In the genomic region with DNA sequence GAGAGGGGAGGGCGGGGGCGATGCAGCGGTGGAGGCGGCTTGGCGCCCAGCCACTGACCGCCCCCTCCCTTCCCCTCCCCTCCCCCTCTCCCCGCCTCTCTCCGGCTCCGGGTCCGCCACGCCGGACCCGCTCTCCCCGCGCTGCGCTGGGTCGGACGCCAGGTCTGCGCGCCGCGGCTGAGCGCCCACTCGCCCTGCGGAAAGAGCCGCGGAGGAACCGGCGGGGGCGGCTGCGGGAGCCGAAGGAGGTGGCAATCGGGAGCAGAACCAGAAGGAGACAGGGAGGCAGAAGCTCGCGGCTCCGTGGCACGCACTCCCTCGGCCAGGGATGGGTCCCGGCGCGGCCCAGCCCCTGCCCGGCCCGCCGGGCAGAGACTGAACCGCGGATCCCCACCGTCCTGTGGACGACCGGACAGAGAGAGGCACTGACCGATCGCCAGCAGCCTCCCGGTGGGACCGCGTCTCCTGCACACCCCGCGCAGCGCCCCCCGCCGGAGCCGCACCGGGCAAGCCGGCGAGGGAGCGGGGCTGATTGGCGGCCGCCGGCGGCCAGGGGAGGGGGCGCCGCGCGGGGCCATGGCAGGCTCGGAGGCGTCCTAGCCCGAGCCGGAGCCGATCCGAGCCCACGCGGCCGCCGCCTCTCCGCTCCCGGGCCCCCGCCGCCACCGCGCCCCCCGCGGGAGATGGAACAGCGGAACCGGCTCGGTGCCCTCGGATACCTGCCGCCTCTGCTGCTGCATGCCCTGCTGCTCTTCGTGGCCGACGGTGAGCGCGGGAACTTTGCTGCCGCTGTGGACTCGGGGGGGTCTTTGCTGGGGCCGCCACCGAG, we compare ENCODE assay signal across 1 cellular context.
TF ChIP-seq lines count a peak whose summit lies in the region.

A gene (plus strand): TSS at position 94 of the 829 bp plus-strand sequence. CDS start 590 bp downstream, at position 684.

TF ChIP-seq in A549, 52 proteins besides CTCF, POLR2A, EP300 and RAD21 (continued from another document):
- no peak for TF ChIP-seq FOXS1 (CRISPR knock-in tag; IDR thresholded peaks at IDR 0.05)
- no peak for TF ChIP-seq NR3C1 (IDR thresholded peaks at IDR 0.05)
- TF ChIP-seq, protein P1, sequence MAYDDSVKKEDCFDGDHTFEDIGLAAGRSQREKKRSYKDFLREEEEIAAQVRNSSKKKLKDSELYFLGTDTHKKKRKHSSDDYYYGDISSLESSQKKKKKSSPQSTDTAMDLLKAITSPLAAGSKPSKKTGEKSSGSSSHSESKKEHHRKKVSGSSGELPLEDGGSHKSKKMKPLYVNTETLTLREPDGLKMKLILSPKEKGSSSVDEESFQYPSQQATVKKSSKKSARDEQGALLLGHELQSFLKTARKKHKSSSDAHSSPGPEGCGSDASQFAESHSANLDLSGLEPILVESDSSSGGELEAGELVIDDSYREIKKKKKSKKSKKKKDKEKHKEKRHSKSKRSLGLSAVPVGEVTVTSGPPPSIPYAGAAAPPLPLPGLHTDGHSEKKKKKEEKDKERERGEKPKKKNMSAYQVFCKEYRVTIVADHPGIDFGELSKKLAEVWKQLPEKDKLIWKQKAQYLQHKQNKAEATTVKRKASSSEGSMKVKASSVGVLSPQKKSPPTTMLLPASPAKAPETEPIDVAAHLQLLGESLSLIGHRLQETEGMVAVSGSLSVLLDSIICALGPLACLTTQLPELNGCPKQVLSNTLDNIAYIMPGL (CRISPR knock-in tag; IDR thresholded peaks at IDR 0.05; ENCODE audit: borderline replicate concordance), result no peak
